ENCODE assay signal across 9 cellular contexts in the genomic region with DNA sequence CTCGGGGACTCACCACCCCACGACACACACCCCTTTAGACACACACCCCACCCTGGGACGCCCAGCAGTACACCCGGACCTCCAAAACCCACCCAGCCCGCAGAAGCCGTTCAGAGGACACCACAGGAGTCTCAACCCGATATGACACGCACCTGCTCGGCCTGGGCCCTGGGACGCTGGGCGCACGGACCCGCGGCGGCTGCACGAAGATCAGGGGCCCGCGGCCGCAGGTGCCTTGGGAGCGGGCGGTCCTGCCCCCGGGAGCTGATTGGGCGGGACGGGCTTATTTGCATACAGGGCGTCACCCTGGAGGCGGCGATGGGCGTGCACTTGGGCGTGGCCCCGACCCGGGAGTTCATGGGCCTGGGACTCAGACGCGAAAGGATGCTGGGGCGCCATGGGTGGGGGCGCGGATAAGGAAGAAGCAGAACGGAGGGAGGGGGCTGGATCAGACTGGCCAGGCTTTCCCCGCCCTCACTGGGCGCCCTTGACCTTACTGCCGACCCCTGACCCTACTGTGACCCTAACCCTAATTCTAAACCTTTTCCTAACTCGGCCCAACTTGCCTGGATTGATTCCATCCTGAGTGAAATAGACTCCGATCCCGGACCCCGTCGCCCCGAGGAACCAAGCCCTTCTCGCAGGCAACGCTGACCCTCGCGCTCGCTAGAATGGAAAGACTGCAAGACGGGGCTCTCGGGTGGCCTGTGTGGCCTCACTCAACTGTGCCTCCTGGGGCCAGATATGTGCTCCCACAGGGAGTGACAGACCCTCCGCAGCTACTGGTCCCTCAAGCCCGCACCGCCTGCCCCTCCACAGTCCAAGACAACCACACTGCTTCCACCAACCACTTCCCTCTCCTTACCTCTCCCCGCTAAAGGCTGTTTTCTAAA. TPM values are rescaled to one million over a fixed set of nuclear protein-coding genes. Genes with fewer than 3 reads are reported as not detected.
DNase-seq lines count a peak whose midpoint lies in the region; ATAC-seq and TF ChIP-seq lines count a peak whose summit lies in the region.
"Had no signal": no experiment of that assay in that cellular context is flagged by ENCODE, and none has a peak within 500 bp of the region (broad histone marks: within the 10 kb centered on the region; RNA-seq: fewer than 3 reads in every experiment).

A gene (minus strand): TSS at position 211 of the 893 bp plus-strand sequence. CDS start 19,528 bp downstream, outside the sequence.

- DNase-seq in SIG-M5 treated with dmso at 0.1 percent for 504 hours (lab: John Stamatoyannopoulos, UW; ENCODE audit: unreplicated experiment) (peak; percentile 42), SIG-M5 (lab: John Stamatoyannopoulos, UW) (no peak), NCI-H526 treated with DMSO at 0.1 percent for 48 hours (lab: John Stamatoyannopoulos, UW) (peak; percentile 39), epithelial cell of esophagus (ENCODE audit: low read depth) (peak; percentile 79), mucosa of descending colon (peak; percentile 88 to 90 (median 89))
- peak; percentile 49 for DNase-seq in activated CD8-positive, alpha-beta memory T cell treated with anti-CD3 and anti-CD28 coated beads, Interleukin-2, amount 50 U/mL, for 24 hours (ENCODE audit: extremely low read depth)
- DNase-seq in stimulated activated CD8-positive, alpha-beta memory T cell treated with anti-CD3 and anti-CD28 coated beads, Interleukin-7, amount 100 ng/mL, for 1 hour (ENCODE audit: low read depth in 2 of 2): peak; percentile 43 to 48

- H3K9me3 ChIP-seq in mucosa of descending colon: no peaks in the 10 kb centered on the region
- H3K9me3 ChIP-seq: tibial artery had no signal

- peaks cover 6% of the 10 kb centered on the region for H3K4me1 ChIP-seq in mucosa of descending colon (ENCODE audit: low read depth)

- ATAC-seq in HG03097 (IDR thresholded peaks at IDR 0.05; ENCODE audit: low FRiP score, unreplicated experiment): peak; percentile 62
- peak; percentile 97 for ATAC-seq in mucosa of descending colon

- TF ChIP-seq CTCF in epithelial cell of esophagus (IDR thresholded peaks at IDR 0.05; ENCODE audit: insufficient read depth, low read depth, low read length, missing control alignments) (no peak), mucosa of descending colon (IDR thresholded peaks at IDR 0.05) (no peak)

- intact Hi-C loops in mucosa of descending colon (cut with DNase I, micrococcal nuclease): no loop called here

- H3K4me3 ChIP-seq in epithelial cell of esophagus (ENCODE audit: low read length) (no peak within 1 kb of the TSS), mucosa of descending colon (no peak within 1 kb of the TSS)

- H3K36me3 ChIP-seq in mucosa of descending colon (ENCODE audit: low read depth): no peaks in the 10 kb centered on the region

RNA-seq across cellular contexts. Expression of the gene that starts here (rescaled TPM):
- 1 to 10 TPM; 1.5 to 3.0 (median 2.5) TPM for total RNA-seq in mucosa of descending colon
